Comparison of ENCODE assay signal across 8 cellular contexts in the genomic region with DNA sequence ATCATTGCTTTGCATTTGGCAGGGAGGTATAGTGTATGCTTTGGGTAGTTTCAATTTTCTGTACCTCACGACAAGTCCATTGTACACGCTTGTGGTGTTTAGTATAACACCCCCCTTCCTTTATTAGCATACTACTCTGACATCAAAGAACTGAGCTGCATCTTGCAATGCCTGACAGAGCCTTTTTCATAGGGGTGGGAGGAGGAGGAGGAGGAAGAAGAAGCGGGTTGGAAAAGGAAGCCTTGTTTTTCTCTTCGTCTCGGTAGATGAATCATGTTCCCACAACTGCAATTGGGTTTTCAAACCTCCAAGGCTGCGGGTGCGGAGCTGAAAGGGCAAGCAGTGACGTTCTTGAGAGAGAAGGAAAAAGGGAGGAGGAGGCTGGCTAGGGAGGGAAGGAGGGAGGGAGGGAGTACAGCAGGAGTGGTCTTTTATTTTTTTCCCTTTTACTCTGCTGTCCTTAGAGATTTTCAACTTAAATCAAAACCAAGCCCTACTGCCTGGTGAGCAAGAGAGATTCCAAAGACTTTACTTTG.
A peak's percentile ranks its signal among the peaks of the same experiment; 100 is the strongest.
DNase-seq lines count a peak whose midpoint lies in the region; ATAC-seq and TF ChIP-seq lines count a peak whose summit lies in the region.

No MANE protein-coding gene starts in this region.

- H2BK120ac ChIP-seq in mesenchymal stem cell (ENCODE audit: low read depth, low read length), result no peak overlapping the region

- H3K23ac ChIP-seq in mesenchymal stem cell (ENCODE audit: low read length in 2 of 2), result no peak overlapping the region

- H3K9ac ChIP-seq in duodenal mucosa (ENCODE audit: low read depth in 1 of 2, low read length in 2 of 2), result peak overlapping the region in 1 of 2 donors; percentile 63
- peak overlapping the region; percentile 98 for H3K9ac ChIP-seq in mesenchymal stem cell (ENCODE audit: low read length)

- H3K4me3 ChIP-seq in GM12864 (ENCODE audit: low read depth, low read length) (peak overlapping the region; percentile 19; the same call in 1 of the 2 replicates), duodenal mucosa (ENCODE audit: low read depth in 1 of 2, low read length in 2 of 2) (peak overlapping the region; percentile 58 to 69), mesenchymal stem cell (ENCODE audit: insufficient read depth in 1 of 2, low read depth in 1 of 2, low read length in 2 of 2) (peak overlapping the region in 1 of 2 experiments; percentile 85), BE2C (ENCODE audit: low read depth, low read length) (no peak overlapping the region)

- no peak overlapping the region for H2BK5ac ChIP-seq in mesenchymal stem cell (ENCODE audit: low read depth, low read length, poor library complexity, severe bottlenecking)

- H3K18ac ChIP-seq in mesenchymal stem cell (ENCODE audit: low read depth in 1 of 2, low read length in 2 of 2), result peak overlapping the region in 1 of 2 experiments; percentile 66

- H3K79me1 ChIP-seq in mesenchymal stem cell (replicated peaks; ENCODE audit: low read length, poor library complexity, severe bottlenecking), result peaks cover 22% of the 10 kb centered on the region

- H3K4me1 ChIP-seq in duodenal mucosa (ENCODE audit: control insufficient read depth in 1 of 2, insufficient read depth in 2 of 2, low read length in 2 of 2), result peaks cover 13 to 23% of the 10 kb centered on the region in 2 donors
- peaks cover 7% of the 10 kb centered on the region for H3K4me1 ChIP-seq in mesenchymal stem cell (ENCODE audit: control insufficient read depth, insufficient read depth, low read depth, low read length)
- peaks cover 9% of the 10 kb centered on the region for H3K4me1 ChIP-seq in BE2C

- no peak overlapping the region for H3K4ac ChIP-seq in mesenchymal stem cell (ENCODE audit: low read depth in 1 of 2, low read length in 2 of 2)

- no peak overlapping the region for H2BK12ac ChIP-seq in mesenchymal stem cell (ENCODE audit: low read length in 2 of 2)

- ATAC-seq in HG03135 (IDR thresholded peaks at IDR 0.05; ENCODE audit: unreplicated experiment), result peak; percentile 64
- ATAC-seq in GM18870 (IDR thresholded peaks at IDR 0.05; ENCODE audit: unreplicated experiment), result no peak

- H3K27me3 ChIP-seq in duodenal mucosa (ENCODE audit: control insufficient read depth in 1 of 2, insufficient read depth in 2 of 2, low read length in 2 of 2) (no peaks in the 10 kb centered on the region), mesenchymal stem cell (ENCODE audit: control insufficient read depth in 1 of 2, insufficient read depth in 1 of 2, low read length in 2 of 2) (no peaks in the 10 kb centered on the region), BE2C (no peaks in the 10 kb centered on the region)

- H3K9me3 ChIP-seq in duodenal mucosa (ENCODE audit: control insufficient read depth in 1 of 2, low read length in 2 of 2) (no peaks in the 10 kb centered on the region), mesenchymal stem cell (ENCODE audit: control insufficient read depth, low read length) (no peaks in the 10 kb centered on the region), BE2C (no peaks in the 10 kb centered on the region)

- TF ChIP-seq CTCF in GM12864 (IDR thresholded peaks at IDR 0.05; ENCODE audit: low read depth, low read length, missing control alignments), result no peak
- no peak for TF ChIP-seq CTCF in BE2C (IDR thresholded peaks at IDR 0.05; ENCODE audit: low read depth, low read length)

- H2BK15ac ChIP-seq in mesenchymal stem cell (ENCODE audit: low read depth, poor library complexity, severe bottlenecking), result no peak overlapping the region

- H3K14ac ChIP-seq in mesenchymal stem cell (ENCODE audit: low read length in 2 of 2), result no peak overlapping the region

- no peak overlapping the region for H4K8ac ChIP-seq in mesenchymal stem cell (ENCODE audit: low read length)

- DNase-seq in GM12864 (ENCODE audit: low read depth) (peak; percentile 19), mesenchymal stem cell (peak; percentile 98), BE2C (no peak)
- peak; percentile 49 to 52 for DNase-seq in activated CD4-positive, alpha-beta T cell treated with anti-CD3 and anti-CD28 coated beads for 24 hours (ENCODE audit: low read depth in 2 of 2)
- DNase-seq in stimulated activated CD4-positive, alpha-beta T cell treated with anti-CD3 and anti-CD28 coated beads, TNF-alpha, amount 100 ng/mL, for 4 hours (ENCODE audit: low read depth in 3 of 3), result peak; percentile 25 to 44 (median 43)

- 0% methylated on average over 5 of the region's 8 CpGs for WGBS in mesenchymal stem cell

- H3K27ac ChIP-seq in duodenal mucosa (ENCODE audit: low read depth, low read length), result peak overlapping the region; percentile 67
- peak overlapping the region; percentile 68 for H3K27ac ChIP-seq in mesenchymal stem cell (ENCODE audit: low read length, poor library complexity, severe bottlenecking)

- no peak overlapping the region for H2AK5ac ChIP-seq in mesenchymal stem cell (ENCODE audit: low read length, severe bottlenecking)

- peak overlapping the region; percentile 57 for H3K4me2 ChIP-seq in mesenchymal stem cell (ENCODE audit: low read length, poor library complexity, severe bottlenecking)

- H3K36me3 ChIP-seq in duodenal mucosa (ENCODE audit: control insufficient read depth in 1 of 2, insufficient read depth in 2 of 2, low read length in 2 of 2), result peaks cover 0 to 3% of the 10 kb centered on the region in 2 donors
- no peaks in the 10 kb centered on the region for H3K36me3 ChIP-seq in mesenchymal stem cell (ENCODE audit: control insufficient read depth in 1 of 2, insufficient read depth in 2 of 2, low read depth in 1 of 2, low read length in 2 of 2)
- no peaks in the 10 kb centered on the region for H3K36me3 ChIP-seq in BE2C

- no peak overlapping the region for H4K91ac ChIP-seq in mesenchymal stem cell (ENCODE audit: low read length)

- no peak overlapping the region for H2AFZ ChIP-seq in mesenchymal stem cell (ENCODE audit: low read depth, low read length)
